In genomic region chr11:76787271-76787670, GRCh38 we compare ENCODE assay signal across 20 cellular contexts. TPM values are rescaled to one million over a fixed set of nuclear protein-coding genes. Genes with fewer than 3 reads are reported as not detected.
A peak's percentile ranks its signal among the peaks of the same experiment; 100 is the strongest.
DNase-seq lines count a peak whose midpoint lies in the region; ATAC-seq and TF ChIP-seq lines count a peak whose summit lies in the region.
"Had no signal": no experiment of that assay in that cellular context is flagged by ENCODE, and none has a peak within 500 bp of the region (broad histone marks: within the 10 kb centered on the region; RNA-seq: fewer than 3 reads in every experiment).

No MANE protein-coding gene starts in this region.

- no peak overlapping the region for H2BK15ac ChIP-seq in mesendoderm (replicated peaks; ENCODE audit: low read depth)

- no peak overlapping the region for H2BK5ac ChIP-seq in mesendoderm (ENCODE audit: low read length)

- H3K9me3 ChIP-seq in HCT116 (ENCODE audit: control insufficient read depth in 1 of 2, insufficient read depth in 1 of 2, low read depth in 1 of 2, low read length in 2 of 2) (no peaks in the 10 kb centered on the region), breast epithelium (no peaks in the 10 kb centered on the region), tibial nerve (peaks cover 0 to 6% (median 0%) of the 10 kb centered on the region in 4 donors)
- H3K9me3 ChIP-seq: body of pancreas, colonic mucosa, left lung had no signal

- no peak overlapping the region for H3K4ac ChIP-seq in mesendoderm (ENCODE audit: low read depth, low read length)

- DNase-seq in HCT116 (ENCODE audit: low read depth, low spot score) (no peak), breast epithelium (ENCODE audit: low spot score in 2 of 2) (peak in 1 of 2 donors; percentile 24), mesendoderm (no peak), tibial nerve (ENCODE audit: low spot score in 2 of 2) (no peak), activated T-cell treated with anti-CD3 and anti-CD28 coated beads for 4 hours (no peak), GM19240 (ENCODE audit: insufficient read length, low spot score) (no peak)
- DNase-seq: activated CD4-positive, alpha-beta T cell treated with anti-CD3 and anti-CD28 coated beads, Interleukin-2, amount 50 U/mL, for 1 hour; activated CD8-positive, alpha-beta memory T cell treated with anti-CD3 and anti-CD28 coated beads, Interleukin-2, amount 50 U/mL, for 4 hours; colonic mucosa; NCI-H1694; NCI-H774; SHP77; stimulated activated CD4-positive, alpha-beta T cell treated with anti-CD3 and anti-CD28 coated beads, Interleukin-4, amount 100 ng/mL, for 4 hours had no signal

- H4K8ac ChIP-seq in mesendoderm (ENCODE audit: low read depth, low read length): no peak overlapping the region

- CTCF ChIA-PET in HCT116 (lab: Charles Lee): interaction anchor here (1.1 to 1.7 kb wide), 4 partner anchors 11 to 133 kb away, joined by 3 to 7 read pairs (median 3); no protein-coding TSS in a partner anchor

- H3K4me2 ChIP-seq in HCT116 (ENCODE audit: low read length) (peak overlapping the region; percentile 67), mesendoderm (ENCODE audit: low read length) (no peak overlapping the region)

- peak overlapping the region; percentile 81 for H2AK5ac ChIP-seq in mesendoderm (ENCODE audit: low read length)

- RAD21 ChIA-PET in HCT116 (lab: Charles Lee; ENCODE audit: low non-redundant PET in 1 of 2, low total read pairs in 2 of 2, uncharacterized antibody in 2 of 2, unreplicated experiment in 2 of 2): no interaction called here

- peak overlapping the region; percentile 79 for H3K56ac ChIP-seq in mesendoderm (ENCODE audit: low read length)

- no peak overlapping the region for H3K4me3 ChIP-seq in HCT116 (replicated peaks in 1 of 2; ENCODE audit: low read depth in 1 of 2, low read length in 2 of 2)
- peak overlapping the region in 1 of 3 donors; percentile 49 for H3K4me3 ChIP-seq in breast epithelium
- no peak overlapping the region for H3K4me3 ChIP-seq in mesendoderm (ENCODE audit: low read length)
- H3K4me3 ChIP-seq in tibial nerve: peak overlapping the region in 1 of 4 donors; percentile 85
- H3K4me3 ChIP-seq: body of pancreas, colonic mucosa, heart left ventricle, left lung had no signal

- TF ChIP-seq POLR2A in HCT116 (IDR thresholded peaks at IDR 0.05; ENCODE audit: borderline replicate concordance, extremely low read depth, insufficient read depth, insufficient read length) (no peak), breast epithelium (IDR thresholded peaks at IDR 0.05) (no peak), tibial nerve (IDR thresholded peaks at IDR 0.05) (no peak)

- H3K36me3 ChIP-seq in HCT116 (ENCODE audit: control insufficient read depth in 1 of 2, insufficient read depth in 2 of 2, low read length in 2 of 2) (no peaks in the 10 kb centered on the region), breast epithelium (no peaks in the 10 kb centered on the region), mesendoderm (ENCODE audit: control insufficient read depth, insufficient read depth, low read length) (no peaks in the 10 kb centered on the region), tibial nerve (peaks cover 0 to 5% (median 0%) of the 10 kb centered on the region in 3 donors)
- H3K36me3 ChIP-seq: colonic mucosa, heart left ventricle, left lung had no signal

- no peak overlapping the region for H4K5ac ChIP-seq in mesendoderm (ENCODE audit: low read length)

- H4K20me1 ChIP-seq in HCT116 (ENCODE audit: insufficient read depth): peaks cover 15% of the 10 kb centered on the region; the same call in 1 of the 2 replicates

- no peaks in the 10 kb centered on the region for H3K9me2 ChIP-seq in HCT116 (ENCODE audit: insufficient read depth)

- intact Hi-C loops in HCT116 (cut with micrococcal nuclease) (no loop called here), breast epithelium (cut with DNase I; ENCODE audit: low total_unique reads) (no loop called here)

- no peak overlapping the region for H2AFZ ChIP-seq in HCT116 (ENCODE audit: low read depth, low read length, poor library complexity, severe bottlenecking)

- TF ChIP-seq EP300 in tibial nerve (IDR thresholded peaks at IDR 0.05): no peak

- no peaks in the 10 kb centered on the region for H3K27me3 ChIP-seq in HCT116 (ENCODE audit: insufficient read depth, low read length)
- H3K27me3 ChIP-seq in breast epithelium: no peaks in the 10 kb centered on the region
- H3K27me3 ChIP-seq in mesendoderm (ENCODE audit: insufficient read depth, low read length, poor library complexity): no peaks in the 10 kb centered on the region
- H3K27me3 ChIP-seq in tibial nerve: no peaks in the 10 kb centered on the region
- H3K27me3 ChIP-seq: body of pancreas, colonic mucosa had no signal

- ATAC-seq in HCT116 (no peak), HG03196 (IDR thresholded peaks at IDR 0.05; ENCODE audit: unreplicated experiment) (no peak), GM19395 (IDR thresholded peaks at IDR 0.05; ENCODE audit: unreplicated experiment) (no peak)
- ATAC-seq: left lung had no signal

- H3K79me2 ChIP-seq in HCT116 (ENCODE audit: insufficient read depth, low read length): peaks cover 81% of the 10 kb centered on the region
- H3K79me2 ChIP-seq in mesendoderm (ENCODE audit: control insufficient read depth, insufficient read depth, low read length): peaks cover 84% of the 10 kb centered on the region

- H3K79me1 ChIP-seq in mesendoderm (ENCODE audit: low read length): peaks cover 7% of the 10 kb centered on the region

- H2BK120ac ChIP-seq in mesendoderm (ENCODE audit: low read depth, low read length): no peak overlapping the region

- TF ChIP-seq CTCF in HCT116 (IDR thresholded peaks at IDR 0.05 in 2 of 3, conservative IDR thresholded peaks at IDR 0.05 in 1 of 3; ENCODE audit: borderline replicate concordance in 1 of 3, insufficient read depth in 1 of 3, low read depth in 2 of 3, low read length in 2 of 3) (no peak), breast epithelium (IDR thresholded peaks at IDR 0.05) (no peak), tibial nerve (IDR thresholded peaks at IDR 0.05) (no peak)

- BruUV-seq in HCT116 (replicated peaks; lab: Mats Ljungman, UMichigan): no TSS peak

- H3K27ac ChIP-seq in HCT116 (ENCODE audit: low read depth, low read length): peak overlapping the region; percentile 63; the same call in 1 of the 2 replicates
- H3K27ac ChIP-seq in breast epithelium: peak overlapping the region; percentile 87 to 91
- peak overlapping the region; percentile 61 for H3K27ac ChIP-seq in mesendoderm (ENCODE audit: low read depth, low read length)
- peak overlapping the region in 3 of 4 donors; percentile 47 to 96 (median 94) for H3K27ac ChIP-seq in tibial nerve
- H3K27ac ChIP-seq: HL-60, left lung had no signal

- TF ChIP-seq RAD21 in HCT116 (IDR thresholded peaks at IDR 0.05; ENCODE audit: low read depth): no peak

- POLR2A ChIA-PET in HCT116 (lab: Charles Lee): no interaction called here

- H3K18ac ChIP-seq in mesendoderm (ENCODE audit: low read length): no peak overlapping the region

- no peak overlapping the region for H3K23ac ChIP-seq in mesendoderm (ENCODE audit: low read length)

- peaks cover 56 to 83% of the 10 kb centered on the region in 2 experiments for H3K4me1 ChIP-seq in HCT116 (ENCODE audit: control insufficient read depth in 1 of 2, insufficient read depth in 2 of 2, low read length in 2 of 2)
- peaks cover 24 to 41% of the 10 kb centered on the region in 2 donors for H3K4me1 ChIP-seq in breast epithelium
- H3K4me1 ChIP-seq in mesendoderm (ENCODE audit: control insufficient read depth, low read depth, low read length): peaks cover 33% of the 10 kb centered on the region
- peaks cover 0 to 69% (median 35%) of the 10 kb centered on the region in 4 donors for H3K4me1 ChIP-seq in tibial nerve

- no CpG with 5 or more reads among the region's 4 CpGs for WGBS in mesendoderm (ENCODE audit: extremely low coverage, insufficient coverage, low lambda C conversion rate)
- 87 to 92% methylated on average over 4 of the region's 4 CpGs for WGBS in tibial nerve, 2 donors

- no peak overlapping the region for H3K9ac ChIP-seq in HCT116 (ENCODE audit: low read length)
- H3K9ac ChIP-seq in mesendoderm (ENCODE audit: low read length): peak overlapping the region; percentile 25

TF ChIP-seq in HCT116, 20 proteins besides CTCF, POLR2A, EP300 and RAD21:
- TF ChIP-seq SRF (IDR thresholded peaks at IDR 0.05; ENCODE audit: low read depth): no peak
- TF ChIP-seq EZH2 (IDR thresholded peaks at IDR 0.05): no peak
- no peak for TF ChIP-seq EZH2phosphoT487 (IDR thresholded peaks at IDR 0.05; ENCODE audit: borderline replicate concordance)
- TF ChIP-seq EGR1 (IDR thresholded peaks at IDR 0.05; ENCODE audit: low read depth): no peak
- TF ChIP-seq TCF7L2 (IDR thresholded peaks at IDR 0.05; ENCODE audit: borderline replicate concordance, extremely low read depth, insufficient read depth, insufficient read length): no peak
- no peak for TF ChIP-seq SIN3A (IDR thresholded peaks at IDR 0.05; ENCODE audit: low read depth)
- TF ChIP-seq FOSL1 (IDR thresholded peaks at IDR 0.05; ENCODE audit: low read depth): no peak
- TF ChIP-seq POLR2AphosphoS5 (IDR thresholded peaks at IDR 0.05; ENCODE audit: low read depth, low read length): no peak
- TF ChIP-seq CEBPB (IDR thresholded peaks at IDR 0.05; ENCODE audit: low read depth): no peak
- TF ChIP-seq YY1 (IDR thresholded peaks at IDR 0.05; ENCODE audit: extremely low read depth, insufficient replicate concordance, low read depth, low read length): no peak

RNA-seq across cellular contexts. Expression of gene TSKU, which starts 4.1 kb away (rescaled TPM):
- total RNA-seq in HCT116 (2021; ENCODE audit: unreplicated experiment) (21.9 TPM), breast epithelium (100 to 1,000 TPM in 1 of 3 donors, 10 to 100 TPM in 2; 51.1 to 360 (median 65.1) TPM), tibial nerve (100 to 1,000 TPM; 140 to 385 (median 202) TPM)
- polyA plus RNA-seq in HCT116 (2012): 21.1 and 25.4 TPM in 2 replicates
- polyA plus RNA-seq in mesendoderm (2013, experiment 1 of 2): 62.6 TPM
- 61.3 TPM for polyA plus RNA-seq in mesendoderm (2013, experiment 2 of 2)
- total RNA-seq: mononuclear cell had no signal
